15 cellular contexts compared by ENCODE assay signal in the genomic region with DNA sequence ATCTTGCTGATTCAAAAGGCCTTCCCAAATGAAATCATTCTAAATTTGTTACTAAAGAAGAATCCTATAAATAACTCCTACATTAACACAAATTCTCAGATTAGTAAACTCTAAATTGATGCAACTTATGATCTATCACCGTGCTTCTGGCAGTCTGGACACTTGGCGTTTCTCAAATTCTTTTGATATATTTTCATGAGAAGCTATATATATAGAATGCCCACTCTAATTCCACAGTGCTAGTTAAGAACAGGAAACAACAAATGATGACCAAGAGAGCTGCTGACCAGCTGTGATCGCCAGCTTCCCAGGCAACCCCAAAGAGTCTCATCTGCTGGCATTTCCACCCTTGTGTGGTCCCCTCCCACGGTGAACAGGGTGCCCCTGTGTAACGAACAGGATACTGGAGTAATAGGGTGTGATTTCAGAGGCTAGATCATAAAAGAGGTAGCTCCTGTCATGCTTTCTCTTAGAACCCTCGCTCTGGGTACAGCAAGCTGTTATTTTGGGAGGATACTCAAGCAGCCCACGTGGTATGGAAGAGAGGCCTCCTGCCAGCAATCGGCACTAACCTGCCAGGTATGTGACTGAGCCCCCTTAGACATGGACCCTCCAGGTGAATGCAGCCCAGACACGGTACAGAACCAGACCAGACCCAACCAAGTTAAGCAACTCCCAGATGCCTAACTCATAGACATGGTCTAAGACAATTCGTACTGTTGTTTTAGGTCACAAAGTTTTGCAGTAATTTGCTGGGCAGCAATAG.
DNase-seq lines count a peak whose midpoint lies in the region; ATAC-seq and TF ChIP-seq lines count a peak whose summit lies in the region.
"Had no signal": no experiment of that assay in that cellular context is flagged by ENCODE, and none has a peak within 500 bp of the region (broad histone marks: within the 10 kb centered on the region; RNA-seq: fewer than 3 reads in every experiment).

No MANE protein-coding gene starts in this region.

- H3K27me3 ChIP-seq in right atrium auricular region: no peaks in the 10 kb centered on the region
- H3K27me3 ChIP-seq in left ventricle myocardium inferior (ENCODE audit: low read depth): no peaks in the 10 kb centered on the region
- H3K27me3 ChIP-seq in suprapubic skin: no peaks in the 10 kb centered on the region

- H3K4me3 ChIP-seq in right atrium auricular region: no peak overlapping the region
- H3K4me3 ChIP-seq in left ventricle myocardium inferior: no peak overlapping the region
- no peak overlapping the region for H3K4me3 ChIP-seq in suprapubic skin
- H3K4me3 ChIP-seq: prostate gland had no signal

- H3K4me1 ChIP-seq in right atrium auricular region (peaks cover 0 to 23% of the 10 kb centered on the region in 2 donors), left ventricle myocardium inferior (peaks cover 45% of the 10 kb centered on the region), suprapubic skin (peaks cover 13% of the 10 kb centered on the region)
- H3K4me1 ChIP-seq: prostate gland had no signal

- no peak for TF ChIP-seq EP300 in suprapubic skin (IDR thresholded peaks at IDR 0.05)

- H3K36me3 ChIP-seq in right atrium auricular region: no peaks in the 10 kb centered on the region
- peaks cover 4% of the 10 kb centered on the region for H3K36me3 ChIP-seq in left ventricle myocardium inferior
- H3K36me3 ChIP-seq in suprapubic skin: no peaks in the 10 kb centered on the region
- H3K36me3 ChIP-seq: prostate gland had no signal

- intact Hi-C loops in Right ventricle myocardium superior (cut with DNase I): no loop called here
- intact Hi-C loops in left ventricle myocardium inferior (cut with micrococcal nuclease): no loop called here

- no peak for TF ChIP-seq CTCF in right atrium auricular region (IDR thresholded peaks at IDR 0.05)
- TF ChIP-seq CTCF in left ventricle myocardium inferior (IDR thresholded peaks at IDR 0.05; ENCODE audit: borderline replicate concordance): no peak
- TF ChIP-seq CTCF in suprapubic skin (IDR thresholded peaks at IDR 0.05): no peak

- DNase-seq in Right ventricle myocardium superior (no peak), right atrium auricular region (ENCODE audit: low spot score) (no peak), amniotic epithelial cell (ENCODE audit: low read depth) (peak; percentile 57), left ventricle myocardium inferior (no peak), suprapubic skin (ENCODE audit: low spot score in 2 of 2) (no peak), T1000 (lab: John Stamatoyannopoulos, UW) (no peak)
- DNase-seq: activated T-cell treated with anti-CD3 and anti-CD28 coated beads, Interleukin-2, amount 50 U/mL, for 1 hour; DMS79; NCI-H1092 treated with DMSO at 0.1 percent for 48 hours; NCI-H524 treated with DMSO at 0.1 percent for 48 hours; SIG-M5 had no signal

- H3K27ac ChIP-seq in right atrium auricular region: no peak overlapping the region
- peak overlapping the region; percentile 76 for H3K27ac ChIP-seq in left ventricle myocardium inferior (replicated peaks)
- H3K27ac ChIP-seq in suprapubic skin: peak overlapping the region; percentile 31
- H3K27ac ChIP-seq: HL-60, prostate gland had no signal

- WGBS in suprapubic skin: 78% methylated on average over 10 of the region's 10 CpGs

- H3K9me3 ChIP-seq in right atrium auricular region (no peaks in the 10 kb centered on the region), left ventricle myocardium inferior (replicated peaks) (no peaks in the 10 kb centered on the region), suprapubic skin (no peaks in the 10 kb centered on the region)
- H3K9me3 ChIP-seq: prostate gland had no signal

- TF ChIP-seq POLR2A in suprapubic skin (IDR thresholded peaks at IDR 0.05): no peak

- ATAC-seq in Right ventricle myocardium superior (ENCODE audit: poor library complexity) (peak; percentile 36), HG03280 (IDR thresholded peaks at IDR 0.05; ENCODE audit: unreplicated experiment) (no peak), HG02642 (IDR thresholded peaks at IDR 0.05; ENCODE audit: poor library complexity, unreplicated experiment) (no peak)

Comparison
In these comparisons a context has a peak if more than half of its experiments do, and no peak if none do; other contexts are left out.
1. H3K27ac ChIP-seq: peak in left ventricle myocardium inferior (single experiment) and suprapubic skin (single experiment); none in right atrium auricular region (0 of 2).